In the genomic region with DNA sequence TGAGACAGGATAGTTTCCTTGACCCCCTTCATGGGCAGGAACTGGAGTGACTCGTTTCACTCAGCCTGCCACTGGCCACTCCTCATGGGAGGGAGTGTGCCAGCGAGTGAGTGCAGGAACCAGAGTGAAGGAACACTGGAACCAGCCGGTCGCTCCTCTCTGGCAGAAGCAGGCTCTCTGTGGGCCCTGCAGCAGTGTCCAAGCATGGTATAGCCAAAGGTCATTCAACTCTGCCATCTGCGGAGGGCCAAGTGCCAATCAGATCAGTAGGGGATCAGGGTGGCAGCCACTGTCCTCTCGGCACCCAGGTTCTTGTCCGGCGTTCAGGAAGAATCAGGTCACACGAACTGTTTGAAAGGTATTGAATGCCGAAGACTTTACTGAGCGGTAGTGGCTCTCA, we compare ENCODE assay signal across 18 cellular contexts.
DNase-seq lines count a peak whose midpoint lies in the region; ATAC-seq and TF ChIP-seq lines count a peak whose summit lies in the region.
"Had no signal": no experiment of that assay in that cellular context is flagged by ENCODE, and none has a peak within 500 bp of the region (broad histone marks: within the 10 kb centered on the region; RNA-seq: fewer than 3 reads in every experiment).

No MANE protein-coding gene starts in this region.

- H3K9me3 ChIP-seq in heart left ventricle, result no peaks in the 10 kb centered on the region
- H3K9me3 ChIP-seq in RWPE2 (ENCODE audit: severe bottlenecking), result no peaks in the 10 kb centered on the region
- no peaks in the 10 kb centered on the region for H3K9me3 ChIP-seq in neuronal stem cell (replicated peaks in 1 of 2; ENCODE audit: control insufficient read depth in 2 of 2, insufficient read depth in 1 of 2, low read depth in 1 of 2, low read length in 2 of 2)
- no peaks in the 10 kb centered on the region for H3K9me3 ChIP-seq in aorta (ENCODE audit: control insufficient read depth, low read length)
- H3K9me3 ChIP-seq: BLaER1 treated with 17β-estradiol and CSF1 and Interleukin-3, amounts not matched to agents 10 nM and 100 nM had no signal

- ATAC-seq in heart left ventricle (peak; percentile 15 to 36 (median 34)), Right ventricle myocardium inferior (no peak), RWPE2 (ENCODE audit: low read depth) (no peak), aorta (ENCODE audit: low FRiP score) (peak; percentile 31)
- ATAC-seq: GM12878, HCT116 had no signal

- no peak overlapping the region for H3K23ac ChIP-seq in neuronal stem cell (ENCODE audit: low read depth, low read length, poor library complexity)

- H2AFZ ChIP-seq in neuronal stem cell (ENCODE audit: low read length), result no peak overlapping the region

- H3K79me1 ChIP-seq in neuronal stem cell (ENCODE audit: low read depth, low read length), result no peaks in the 10 kb centered on the region

- H4K91ac ChIP-seq in neuronal stem cell (ENCODE audit: low read depth, low read length, poor library complexity), result no peak overlapping the region

- H3K4me2 ChIP-seq in neuronal stem cell (ENCODE audit: insufficient read depth, low read length, poor library complexity, severe bottlenecking), result no peak overlapping the region

- H3K14ac ChIP-seq in neuronal stem cell (ENCODE audit: low read length), result no peak overlapping the region

- H3K4me1 ChIP-seq in heart left ventricle (peaks cover 0 to 50% (median 19%) of the 10 kb centered on the region in 12 donors), RWPE2 (ENCODE audit: insufficient read depth, poor library complexity, severe bottlenecking) (no peaks in the 10 kb centered on the region), neuronal stem cell (ENCODE audit: control insufficient read depth in 2 of 2, insufficient read depth in 1 of 2, low read depth in 1 of 2, low read length in 2 of 2) (no peaks in the 10 kb centered on the region), aorta (ENCODE audit: control insufficient read depth in 1 of 2, insufficient read depth in 2 of 2, low read length in 2 of 2) (peaks cover 0 to 2% of the 10 kb centered on the region in 2 donors)

- no peak overlapping the region for H3K18ac ChIP-seq in neuronal stem cell (ENCODE audit: low read length)

- H3K9ac ChIP-seq in neuronal stem cell (ENCODE audit: low read depth, low read length, poor library complexity), result no peak overlapping the region
- H3K9ac ChIP-seq: BLaER1 treated with 17β-estradiol and CSF1 and Interleukin-3, amounts not matched to agents 10 nM and 100 nM had no signal

- 65 to 80% (median 72%) methylated on average over 11 of the region's 11 CpGs for WGBS in heart left ventricle, 4 donors
- no CpG with 5 or more reads among the region's 11 CpGs for WGBS in neuronal stem cell (ENCODE audit: extremely low coverage in 2 of 2, insufficient read length in 2 of 2, insufficient replicate concordance in 1 of 2), 2 donors
- WGBS in aorta, 2 donors, result 94% methylated on average over 11 of the region's 11 CpGs

- H2BK15ac ChIP-seq in neuronal stem cell (ENCODE audit: low read length), result no peak overlapping the region

- H3K36me3 ChIP-seq in heart left ventricle (no peaks in the 10 kb centered on the region), RWPE2 (ENCODE audit: low read depth) (no peaks in the 10 kb centered on the region), neuronal stem cell (replicated peaks in 1 of 2; ENCODE audit: control insufficient read depth in 2 of 2, insufficient read depth in 2 of 2, low read length in 2 of 2) (no peaks in the 10 kb centered on the region), aorta (ENCODE audit: control insufficient read depth in 1 of 2, insufficient read depth in 2 of 2, low read length in 1 of 2) (no peaks in the 10 kb centered on the region)
- H3K36me3 ChIP-seq: BLaER1 treated with 17β-estradiol and CSF1 and Interleukin-3, amounts not matched to agents 10 nM and 100 nM had no signal

- no peak for TF ChIP-seq POLR2A in heart left ventricle (IDR thresholded peaks at IDR 0.05)

- H4K8ac ChIP-seq in neuronal stem cell (ENCODE audit: low read depth, low read length), result no peak overlapping the region

- peak overlapping the region; percentile 60 for H2BK12ac ChIP-seq in neuronal stem cell (ENCODE audit: low read length)

- no peak overlapping the region for H2BK5ac ChIP-seq in neuronal stem cell (ENCODE audit: low read length)

- H3K4ac ChIP-seq in neuronal stem cell (ENCODE audit: low read length), result no peak overlapping the region

- TF ChIP-seq CTCF in heart left ventricle (IDR thresholded peaks at IDR 0.05), result no peak
- no peak for TF ChIP-seq CTCF in RWPE2 (IDR thresholded peaks at IDR 0.05; ENCODE audit: poor library complexity, severe bottlenecking)

- H3K4me3 ChIP-seq in heart left ventricle (no peak overlapping the region), RWPE2 (ENCODE audit: severe bottlenecking) (no peak overlapping the region), neuronal stem cell (ENCODE audit: low read length in 2 of 2) (no peak overlapping the region), aorta (ENCODE audit: low read length in 2 of 2) (no peak overlapping the region)
- H3K4me3 ChIP-seq: BLaER1 treated with 17β-estradiol and CSF1 and Interleukin-3, amounts not matched to agents 10 nM and 100 nM; GM12878 had no signal

- peak in 3 of 5 donors; percentile 26 to 59 (median 29) for DNase-seq in heart left ventricle
- no peak for DNase-seq in Right ventricle myocardium inferior (ENCODE audit: missing footprints)
- peak; percentile 42 for DNase-seq in RWPE2 (ENCODE audit: low spot score)
- no peak for DNase-seq in neuronal stem cell (ENCODE audit: low spot score)
- no peak for DNase-seq in aorta
- no peak for DNase-seq in DMS53 (lab: John Stamatoyannopoulos, UW)
- no peak for DNase-seq in activated CD4-positive, alpha-beta T cell treated with anti-CD3 and anti-CD28 coated beads, Interleukin-2, amount 50 U/mL, for 48 hours
- DNase-seq in activated CD8-positive, alpha-beta memory T cell treated with anti-CD3 and anti-CD28 coated beads, Interleukin-2, amount 50 U/mL, for 48 hours, result no peak
- DNase-seq: 8988T; AML-193; Calu3; CD4-positive, alpha-beta T cell; DMS 273 treated with DMSO at 0.1 percent for 48 hours; DMS79; IMR-90 had no signal

- no peak overlapping the region for H2BK120ac ChIP-seq in neuronal stem cell (ENCODE audit: low read depth, low read length)

- intact Hi-C loops in heart left ventricle (cut with DNase I), result loop anchor here in 1 of 10 donors (10.0 kb wide), 1 partner anchor 96 kb away; no protein-coding TSS in a partner anchor
- intact Hi-C loops in Right ventricle myocardium inferior (cut with DNase I), result no loop called here
- intact Hi-C loops in aorta (cut with DNase I), result no loop called here

- H2AK5ac ChIP-seq in neuronal stem cell (ENCODE audit: low read depth, low read length), result no peak overlapping the region

- H3K27ac ChIP-seq in heart left ventricle, result peak overlapping the region in 3 of 12 donors; percentile 18 to 31 (median 31)
- H3K27ac ChIP-seq in RWPE2 (ENCODE audit: poor library complexity, severe bottlenecking), result no peak overlapping the region
- H3K27ac ChIP-seq in neuronal stem cell (replicated peaks; ENCODE audit: low read length), result no peak overlapping the region
- no peak overlapping the region for H3K27ac ChIP-seq in aorta (ENCODE audit: low read depth in 1 of 2, low read length in 2 of 2)

- no peaks in the 10 kb centered on the region for H3K27me3 ChIP-seq in heart left ventricle
- H3K27me3 ChIP-seq in RWPE2 (ENCODE audit: insufficient read depth, poor library complexity, severe bottlenecking), result no peaks in the 10 kb centered on the region
- no peaks in the 10 kb centered on the region for H3K27me3 ChIP-seq in neuronal stem cell (ENCODE audit: control insufficient read depth in 3 of 3, insufficient read depth in 3 of 3, low read depth in 1 of 3, low read length in 3 of 3)
- no peaks in the 10 kb centered on the region for H3K27me3 ChIP-seq in aorta (ENCODE audit: control insufficient read depth in 1 of 2, insufficient read depth in 2 of 2, low read length in 1 of 2)
- H3K27me3 ChIP-seq: BLaER1 treated with 17β-estradiol and CSF1 and Interleukin-3, amounts not matched to agents 10 nM and 100 nM had no signal

Comparison
In these comparisons a context has a peak if more than half of its experiments do, and no peak if none do; other contexts are left out.
1. ATAC-seq: peak in heart left ventricle (4 of 4) and aorta (single experiment); none in Right ventricle myocardium inferior (single experiment) and RWPE2 (single experiment).
2. DNase-seq: peak in heart left ventricle (3 of 5) and RWPE2 (single experiment); none in Right ventricle myocardium inferior (single experiment), neuronal stem cell (single experiment), aorta (0 of 2), DMS53 (single experiment), activated CD4-positive, alpha-beta T cell treated with anti-CD3 and anti-CD28 coated beads, Interleukin-2, amount 50 U/mL, for 48 hours (0 of 2) and activated CD8-positive, alpha-beta memory T cell treated with anti-CD3 and anti-CD28 coated beads, Interleukin-2, amount 50 U/mL, for 48 hours (single experiment).